ENCODE assay signal across 7 cellular contexts in the genomic region with DNA sequence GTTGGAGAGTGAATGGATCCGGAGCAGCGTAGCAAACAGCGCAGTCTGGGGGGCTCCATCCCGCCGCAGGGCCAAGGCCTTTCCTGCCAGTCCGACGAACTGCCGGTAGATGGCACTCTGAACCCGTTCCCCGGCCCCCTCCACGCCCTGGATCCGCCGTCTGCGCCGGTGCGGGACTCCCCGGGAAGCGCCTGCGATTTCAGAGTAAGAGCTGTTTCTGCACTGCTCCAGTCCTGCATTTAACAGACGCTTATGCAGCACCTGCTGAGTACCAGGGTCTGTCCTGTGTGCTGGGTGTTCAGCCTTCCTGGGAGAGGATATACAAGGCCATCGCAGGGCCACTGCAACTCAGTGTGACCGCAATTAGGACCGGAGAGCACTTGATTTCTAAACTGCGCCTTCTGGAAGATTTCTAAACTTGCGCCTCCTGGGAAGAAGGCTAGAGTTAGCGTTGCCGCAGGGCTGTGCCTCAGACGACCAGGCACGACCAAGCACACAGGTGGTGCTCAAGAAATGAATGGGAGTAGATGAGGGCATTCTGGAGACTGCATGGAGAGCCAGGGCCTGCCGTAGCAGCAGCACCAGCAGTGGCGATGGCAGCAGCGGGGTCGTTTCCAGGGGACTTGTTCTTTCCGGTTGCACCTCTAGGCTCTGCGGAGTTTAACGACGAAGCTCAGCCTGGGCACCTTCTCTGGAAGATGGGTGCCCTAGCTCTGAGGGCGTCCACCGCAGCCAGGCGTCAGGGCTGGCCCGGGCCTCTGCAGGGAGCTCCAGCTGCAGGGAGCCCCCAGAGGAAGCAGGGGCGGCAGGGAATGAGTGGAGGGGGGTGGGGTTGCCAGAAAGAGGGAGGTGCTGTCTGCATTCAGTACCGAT. TPM values are rescaled to one million over a fixed set of nuclear protein-coding genes. Genes with fewer than 3 reads are reported as not detected.
DNase-seq lines count a peak whose midpoint lies in the region; ATAC-seq and TF ChIP-seq lines count a peak whose summit lies in the region.

No MANE protein-coding gene starts in this region.

- WGBS in right lobe of liver (ENCODE audit: insufficient coverage, low coverage, low lambda C conversion rate, missing lambda C conversion rate) = 10% methylated on average over 20 of the region's 43 CpGs

- no peak overlapping the region for H3K27ac Mint-ChIP-seq in activated CD4-positive, alpha-beta T cell treated with anti-CD3 and anti-CD28 coated beads, Interleukin-2, amount 10 ng/mL, durations not matched to agents 24 days and 14 days

- H3K36me3 Mint-ChIP-seq in activated CD4-positive, alpha-beta T cell treated with anti-CD3 and anti-CD28 coated beads, Interleukin-2, amount 10 ng/mL, durations not matched to agents 24 days and 14 days (ENCODE audit: low read depth) = no peaks in the 10 kb centered on the region

- H3K27me3 Mint-ChIP-seq in activated CD4-positive, alpha-beta T cell treated with anti-CD3 and anti-CD28 coated beads, Interleukin-2, amount 10 ng/mL, durations not matched to agents 24 days and 14 days = peaks cover 38% of the 10 kb centered on the region

- no peaks in the 10 kb centered on the region for H3K4me1 ChIP-seq in right lobe of liver

- H3K9me3 Mint-ChIP-seq in activated CD4-positive, alpha-beta T cell treated with anti-CD3 and anti-CD28 coated beads, Interleukin-2, amount 10 ng/mL, durations not matched to agents 24 days and 14 days = no peaks in the 10 kb centered on the region

- no peak for TF ChIP-seq POLR2A in right lobe of liver (IDR thresholded peaks at IDR 0.05)

- H3K27ac ChIP-seq in coronary artery (no peak overlapping the region), right lobe of liver (no peak overlapping the region)

- H3K4me3 Mint-ChIP-seq in activated CD4-positive, alpha-beta T cell treated with anti-CD3 and anti-CD28 coated beads, Interleukin-2, amount 10 ng/mL, durations not matched to agents 24 days and 14 days = peak overlapping the region; percentile 61

- H3K9me3 ChIP-seq in right lobe of liver = no peaks in the 10 kb centered on the region

- DNase-seq in NCI-H2227 treated with DMSO at 0.1 percent for 48 hours (lab: John Stamatoyannopoulos, UW) (peak; percentile 64), coronary artery (ENCODE audit: low spot score) (no peak), right lobe of liver (peak; percentile 78 to 81 (median 80))
- DNase-seq in activated CD4-positive, alpha-beta T cell treated with anti-CD3 and anti-CD28 coated beads, Interleukin-2, amount 10 ng/mL, durations not matched to agents 24 days and 14 days = peak; percentile 94
- peak; percentile 8 to 58 (median 17) for DNase-seq in stimulated activated CD4-positive, alpha-beta T cell treated with anti-CD3 and anti-CD28 coated beads, TNF-alpha, amount 100 ng/mL, for 1 hour (ENCODE audit: low read depth in 3 of 3, low spot score in 1 of 3)

- H3K4me3 ChIP-seq in coronary artery (peak overlapping the region; percentile 64), right lobe of liver (peak overlapping the region in 1 of 3 donors; percentile 26)

- peak; percentile 91 for TF ChIP-seq CTCF in GM12873 (IDR thresholded peaks at IDR 0.05; ENCODE audit: insufficient read depth, low read depth, low read length, missing control alignments)
- TF ChIP-seq CTCF in coronary artery (IDR thresholded peaks at IDR 0.05) = peak; percentile 94
- TF ChIP-seq CTCF in right lobe of liver (IDR thresholded peaks at IDR 0.05) = peak; percentile 80 to 88 (median 83)

- no peaks in the 10 kb centered on the region for H3K36me3 ChIP-seq in right lobe of liver

- intact Hi-C loops in activated CD4-positive, alpha-beta T cell treated with anti-CD3 and anti-CD28 coated beads, Interleukin-2, amount 10 ng/mL, durations not matched to agents 24 days and 14 days (cut with micrococcal nuclease) = loop anchor here (1.0 to 5.0 kb wide), 2 partner anchors 86 to 101 kb away; no protein-coding TSS in a partner anchor
- intact Hi-C loops in right lobe of liver (cut with DNase I) = loop anchor here (5.0 kb wide), 2 partner anchors 81 to 86 kb away; no protein-coding TSS in a partner anchor

- H3K4me1 Mint-ChIP-seq in activated CD4-positive, alpha-beta T cell treated with anti-CD3 and anti-CD28 coated beads, Interleukin-2, amount 10 ng/mL, durations not matched to agents 24 days and 14 days = peaks cover 7% of the 10 kb centered on the region

- ATAC-seq in HG02884 (IDR thresholded peaks at IDR 0.05; ENCODE audit: unreplicated experiment) (peak; percentile 77), right lobe of liver (peak; percentile 93 to 98 (median 96))

- H3K27me3 ChIP-seq in right lobe of liver = no peaks in the 10 kb centered on the region

RNA-seq across cellular contexts. Expression of a gene that starts 14.3 kb away (rescaled TPM):
- total RNA-seq in activated CD4-positive, alpha-beta T cell treated with anti-CD3 and anti-CD28 coated beads, Interleukin-2, amount 10 ng/mL, durations not matched to agents 24 days and 14 days = not detected in 2 replicates
- under 1 TPM in 2 of 6 experiments, not detected in 4; 0.05 to 0.09 TPM for total RNA-seq in right lobe of liver

RNA-seq across cellular contexts. Expression of a gene that starts 19.3 kb away (rescaled TPM):
- total RNA-seq in activated CD4-positive, alpha-beta T cell treated with anti-CD3 and anti-CD28 coated beads, Interleukin-2, amount 10 ng/mL, durations not matched to agents 24 days and 14 days = not detected in 2 replicates
- not detected for total RNA-seq in right lobe of liver
